9 cellular contexts compared by ENCODE assay signal in the genomic region with DNA sequence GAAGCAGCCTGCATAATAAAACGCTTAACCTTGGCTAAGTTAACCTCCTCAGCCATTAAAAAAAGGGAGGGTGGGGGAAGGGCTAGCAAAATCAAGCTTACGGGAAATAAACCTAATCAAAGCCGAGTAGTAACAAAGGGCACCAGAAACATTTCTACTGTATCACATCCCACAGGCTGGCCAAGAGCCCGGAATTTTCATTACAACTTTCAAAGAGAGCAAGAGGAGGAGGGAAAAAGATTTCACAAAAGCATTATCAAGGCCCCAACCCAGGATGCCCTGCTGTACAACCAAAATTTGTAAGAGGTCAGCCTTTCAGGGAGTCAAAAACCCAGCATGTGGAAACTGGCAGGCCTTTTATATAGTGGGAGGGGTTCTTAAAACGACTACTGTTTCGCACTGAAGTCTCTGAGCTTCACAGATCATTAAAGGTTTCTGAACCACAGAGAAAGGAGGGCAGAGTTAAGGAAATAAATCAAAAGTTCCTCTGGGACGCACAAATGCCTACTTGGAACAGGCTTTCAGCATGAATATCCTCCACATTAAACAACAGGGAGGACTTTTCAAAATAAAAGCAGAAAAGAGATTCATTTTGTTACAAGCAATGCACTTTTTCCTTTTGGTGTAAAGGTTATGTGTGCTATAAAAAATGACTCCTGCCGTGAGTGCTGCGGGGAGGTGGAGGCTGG.
DNase-seq lines count a peak whose midpoint lies in the region; ATAC-seq and TF ChIP-seq lines count a peak whose summit lies in the region.
"Had no signal": no experiment of that assay in that cellular context is flagged by ENCODE, and none has a peak within 500 bp of the region (broad histone marks: within the 10 kb centered on the region; RNA-seq: fewer than 3 reads in every experiment).

No MANE protein-coding gene starts in this region.

- DNase-seq in activated CD4-positive, alpha-beta T cell treated with anti-CD3 and anti-CD28 coated beads, Interleukin-2, amount 10 ng/mL, durations not matched to agents 24 days and 14 days: no peak
- DNase-seq in activated CD4-positive, alpha-beta T cell treated with anti-CD3 and anti-CD28 coated beads for 1 hour: no peak
- DNase-seq in cardiac fibroblast (ENCODE audit: low read depth in 2 of 2): peak; percentile 86 to 96
- peak; percentile 68 for DNase-seq in lung (ENCODE audit: low spot score)
- peak; percentile 76 to 80 for DNase-seq in tibial artery
- DNase-seq in HuH-7 (ENCODE audit: low spot score): no peak
- DNase-seq in GM13976 (ENCODE audit: low spot score): no peak
- DNase-seq in ACHN: no peak
- DNase-seq: stimulated activated naive CD8-positive, alpha-beta T cell treated with anti-CD3 and anti-CD28 coated beads, Interleukin-15, amount 100 ng/mL, for 72 hours had no signal

- intact Hi-C loops in activated CD4-positive, alpha-beta T cell treated with anti-CD3 and anti-CD28 coated beads, Interleukin-2, amount 10 ng/mL, durations not matched to agents 24 days and 14 days (cut with micrococcal nuclease): no loop called here
- intact Hi-C loops in tibial artery (cut with DNase I; ENCODE audit: low total_unique reads): no loop called here

- in situ Hi-C loops in GM13976 (cut with MboI; ENCODE audit: low sequenced_read_pairs, unreplicated experiment) (no loop called here), ACHN (cut with HindIII; ENCODE audit: low pct_ligation_motif_present, low pct_unique_long_range_greater_than_20kb, low sequenced_read_pairs) (no loop called here)

- TF ChIP-seq CTCF in cardiac fibroblast (IDR thresholded peaks at IDR 0.05; ENCODE audit: low read depth, low read length) (no peak), lung (IDR thresholded peaks at IDR 0.05; ENCODE audit: control extremely low read depth, extremely low read depth) (no peak), tibial artery (IDR thresholded peaks at IDR 0.05) (no peak), GM13976 (IDR thresholded peaks at IDR 0.05; ENCODE audit: borderline replicate concordance, control extremely low read depth, extremely low read depth, insufficient read depth, missing control alignments) (no peak)

- no peaks in the 10 kb centered on the region for H3K9me3 Mint-ChIP-seq in activated CD4-positive, alpha-beta T cell treated with anti-CD3 and anti-CD28 coated beads, Interleukin-2, amount 10 ng/mL, durations not matched to agents 24 days and 14 days
- H3K9me3 Mint-ChIP-seq: stimulated activated naive CD8-positive, alpha-beta T cell treated with anti-CD3 and anti-CD28 coated beads, Interleukin-15, amount 100 ng/mL, for 72 hours had no signal

- H3K9me3 ChIP-seq in lung (ENCODE audit: control insufficient read depth in 2 of 2, insufficient read depth in 1 of 2, low read length in 1 of 2) (no peaks in the 10 kb centered on the region), tibial artery (no peaks in the 10 kb centered on the region)

- WGBS in lung, 2 donors: 42 to 65% methylated on average over 9 of the region's 9 CpGs

- H3K36me3 ChIP-seq in lung (ENCODE audit: control insufficient read depth in 2 of 2, insufficient read depth in 2 of 2, low read length in 2 of 2) (peaks cover 2 to 3% of the 10 kb centered on the region in 2 donors), tibial artery (peaks cover 0 to 18% (median 9%) of the 10 kb centered on the region in 3 donors)

- peaks cover 15 to 58% of the 10 kb centered on the region in 2 donors for H3K4me1 ChIP-seq in lung (ENCODE audit: control insufficient read depth in 2 of 2, insufficient read depth in 2 of 2, low read length in 2 of 2)
- H3K4me1 ChIP-seq in tibial artery: peaks cover 9 to 84% (median 70%) of the 10 kb centered on the region in 4 donors

- no peak overlapping the region for H3K4me3 ChIP-seq in cardiac fibroblast (replicated peaks in 1 of 2; ENCODE audit: low read depth in 2 of 2, low read length in 2 of 2)
- no peak overlapping the region for H3K4me3 ChIP-seq in lung
- H3K4me3 ChIP-seq in tibial artery: peak overlapping the region in 1 of 2 donors; percentile 12

- H3K27me3 Mint-ChIP-seq in activated CD4-positive, alpha-beta T cell treated with anti-CD3 and anti-CD28 coated beads, Interleukin-2, amount 10 ng/mL, durations not matched to agents 24 days and 14 days: no peaks in the 10 kb centered on the region
- H3K27me3 Mint-ChIP-seq: stimulated activated naive CD8-positive, alpha-beta T cell treated with anti-CD3 and anti-CD28 coated beads, Interleukin-15, amount 100 ng/mL, for 72 hours had no signal

- ATAC-seq in lung (ENCODE audit: insufficient read depth, low FRiP score): no peak

- H3K27ac ChIP-seq in lung (ENCODE audit: low read depth in 1 of 2, low read length in 1 of 2): peak overlapping the region; percentile 86 to 89
- peak overlapping the region; percentile 69 to 99 for H3K27ac ChIP-seq in tibial artery

- peak overlapping the region; percentile 60 for H3K27ac Mint-ChIP-seq in activated CD4-positive, alpha-beta T cell treated with anti-CD3 and anti-CD28 coated beads, Interleukin-2, amount 10 ng/mL, durations not matched to agents 24 days and 14 days

- H3K4me1 Mint-ChIP-seq in activated CD4-positive, alpha-beta T cell treated with anti-CD3 and anti-CD28 coated beads, Interleukin-2, amount 10 ng/mL, durations not matched to agents 24 days and 14 days: peaks cover 38% of the 10 kb centered on the region

- no peak overlapping the region for H3K4me3 Mint-ChIP-seq in activated CD4-positive, alpha-beta T cell treated with anti-CD3 and anti-CD28 coated beads, Interleukin-2, amount 10 ng/mL, durations not matched to agents 24 days and 14 days
- H3K4me3 Mint-ChIP-seq: stimulated activated naive CD8-positive, alpha-beta T cell treated with anti-CD3 and anti-CD28 coated beads, Interleukin-15, amount 100 ng/mL, for 72 hours had no signal

- H3K27me3 ChIP-seq in lung (ENCODE audit: control insufficient read depth, insufficient read depth): no peaks in the 10 kb centered on the region
- H3K27me3 ChIP-seq in tibial artery: no peaks in the 10 kb centered on the region

- H3K36me3 Mint-ChIP-seq in activated CD4-positive, alpha-beta T cell treated with anti-CD3 and anti-CD28 coated beads, Interleukin-2, amount 10 ng/mL, durations not matched to agents 24 days and 14 days (ENCODE audit: low read depth): peaks cover 46% of the 10 kb centered on the region

Comparison
In these comparisons a context has a peak if more than half of its experiments do, and no peak if none do; other contexts are left out.
1. DNase-seq: peak in cardiac fibroblast (2 of 2), lung (single experiment) and tibial artery (2 of 2); none in activated CD4-positive, alpha-beta T cell treated with anti-CD3 and anti-CD28 coated beads, Interleukin-2, amount 10 ng/mL, durations not matched to agents 24 days and 14 days (single experiment), activated CD4-positive, alpha-beta T cell treated with anti-CD3 and anti-CD28 coated beads for 1 hour (single experiment), HuH-7 (single experiment), GM13976 (single experiment) and ACHN (single experiment).